15 cellular contexts compared by ENCODE assay signal in the genomic region with DNA sequence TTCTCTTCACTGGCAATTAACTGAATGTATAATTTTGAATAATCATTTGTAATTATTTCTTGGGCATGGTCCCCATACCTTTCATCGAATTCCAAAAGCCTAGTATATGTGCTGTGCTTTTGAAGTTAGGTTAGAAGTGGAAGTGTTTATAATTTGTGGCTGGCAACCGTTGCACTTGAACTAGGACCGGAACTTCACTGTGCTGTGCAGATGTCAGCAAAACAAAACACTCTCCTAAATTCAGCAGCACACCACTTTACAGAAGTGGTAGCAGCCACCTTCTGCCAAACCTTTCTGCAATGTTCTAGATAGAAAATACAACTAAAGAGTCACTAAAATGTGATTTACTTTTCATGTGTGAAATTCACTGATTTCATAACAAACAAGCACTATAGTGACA.
A peak's percentile ranks its signal among the peaks of the same experiment; 100 is the strongest.
DNase-seq lines count a peak whose midpoint lies in the region; ATAC-seq and TF ChIP-seq lines count a peak whose summit lies in the region.
"Had no signal": no experiment of that assay in that cellular context is flagged by ENCODE, and none has a peak within 500 bp of the region (broad histone marks: within the 10 kb centered on the region; RNA-seq: fewer than 3 reads in every experiment).

No MANE protein-coding gene starts in this region.

- H3K9me3 ChIP-seq in left ventricle myocardium inferior (replicated peaks): peaks cover 10% of the 10 kb centered on the region

- H3K27me3 ChIP-seq in left ventricle myocardium inferior (ENCODE audit: low read depth): no peaks in the 10 kb centered on the region

- H3K36me3 ChIP-seq in left ventricle myocardium inferior: no peaks in the 10 kb centered on the region

- H3K4me3 ChIP-seq in left ventricle myocardium inferior: no peak overlapping the region

- no peaks in the 10 kb centered on the region for H3K4me1 ChIP-seq in left ventricle myocardium inferior

- DNase-seq in Ammon's horn (ENCODE audit: low spot score) (peak; percentile 4), DMS79 treated with DMSO at 0.1 percent for 48 hours (lab: John Stamatoyannopoulos, UW) (peak; percentile 72), NAMALWA (ENCODE audit: low spot score) (peak; percentile 28), left ventricle myocardium inferior (no peak), NCI-H1930 (lab: John Stamatoyannopoulos, UW) (no peak)
- DNase-seq: C1 segment of cervical spinal cord, H9, Kasumi-1, NCI-H1694 treated with DMSO at 0.1 percent for 48 hours, NCI-H2227 treated with DMSO at 0.1 percent for 48 hours, NCI-H524 treated with DMSO at 0.1 percent for 48 hours, SIG-M5, T-helper 1 cell had no signal

- ATAC-seq in GM19395 (IDR thresholded peaks at IDR 0.05; ENCODE audit: unreplicated experiment): no peak
- ATAC-seq in HG03175 (IDR thresholded peaks at IDR 0.05; ENCODE audit: unreplicated experiment): no peak

- peak overlapping the region; percentile 46 for H3K27ac ChIP-seq in left ventricle myocardium inferior (replicated peaks)

- intact Hi-C loops in left ventricle myocardium inferior (cut with micrococcal nuclease): no loop called here

- TF ChIP-seq CTCF in left ventricle myocardium inferior (IDR thresholded peaks at IDR 0.05; ENCODE audit: borderline replicate concordance): no peak

Comparison
In these comparisons a context has a peak if more than half of its experiments do, and no peak if none do; other contexts are left out.
1. DNase-seq: peak in Ammon's horn (single experiment), DMS79 treated with DMSO at 0.1 percent for 48 hours (single experiment) and NAMALWA (single experiment); none in left ventricle myocardium inferior (single experiment) and NCI-H1930 (0 of 2).